ENCODE assay signal across 29 cellular contexts in the genomic region with DNA sequence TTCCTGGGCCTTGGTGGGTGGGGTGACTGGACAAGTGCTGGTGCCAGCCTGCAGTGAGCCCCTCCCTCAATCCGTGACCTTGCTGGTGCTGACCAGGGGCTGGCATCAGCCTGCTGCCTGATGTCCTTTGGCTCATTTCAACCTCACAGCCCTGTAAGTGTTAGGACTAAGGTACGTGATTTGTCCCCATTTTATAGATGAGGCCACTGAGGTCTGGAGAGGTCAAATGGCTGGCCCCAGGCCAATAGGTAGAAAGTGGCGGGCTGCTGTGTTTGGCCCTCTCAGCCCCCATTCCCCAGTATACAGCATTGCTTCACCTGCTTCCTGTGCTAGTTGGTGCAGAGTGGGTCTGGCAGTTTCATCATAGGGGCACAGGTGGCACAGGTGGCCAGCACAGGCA. TPM values are rescaled to one million over a fixed set of nuclear protein-coding genes. Genes with fewer than 3 reads are reported as not detected.
"Had no signal": no experiment of that assay in that cellular context is flagged by ENCODE, and none has a peak within 500 bp of the region (broad histone marks: within the 10 kb centered on the region; RNA-seq: fewer than 3 reads in every experiment).

No MANE protein-coding gene starts in this region.

- ATAC-seq: activated naive CD4-positive, alpha-beta T cell treated with anti-CD3 and anti-CD28 coated beads, Interleukin-2, amount 50 U/mL, for 72 hours; activated T-cell treated with anti-CD3 and anti-CD28 coated beads, Interleukin-2, amount 50 U/mL, for 72 hours; foreskin keratinocyte; gastrocnemius medialis had no signal

- H3K4me3 ChIP-seq: ascending aorta, breast epithelium, cardiac muscle cell, colonic mucosa, esophagus muscularis mucosa, gastrocnemius medialis, heart left ventricle had no signal

- DNase-seq: activated CD4-positive, alpha-beta memory T cell treated with anti-CD3 and anti-CD28 coated beads, Interleukin-2, amount 10 ng/mL, durations not matched to agents 7 days and 5 days; activated CD4-positive, alpha-beta T cell treated with anti-CD3 and anti-CD28 coated beads for 1 hour; activated CD4-positive, alpha-beta T cell treated with anti-CD3 and anti-CD28 coated beads for 4 hours; activated CD4-positive, alpha-beta T cell treated with anti-CD3 and anti-CD28 coated beads, Interleukin-2, amount 10 ng/mL, durations not matched to agents 7 days and 5 days; activated CD4-positive, alpha-beta T cell treated with anti-CD3 and anti-CD28 coated beads, Interleukin-2, amount 50 U/mL, for 4 hours; activated CD8-positive, alpha-beta memory T cell treated with anti-CD3 and anti-CD28 coated beads, Interleukin-2, amount 50 U/mL, for 48 hours; activated gamma-delta T cell; activated naive CD4-positive, alpha-beta T cell; activated naive CD4-positive, alpha-beta T cell treated with anti-CD3 and anti-CD28 coated beads, Interleukin-2, amount 10 ng/mL, durations not matched to agents 7 days and 5 days; activated naive CD8-positive, alpha-beta T cell treated with anti-CD3 and anti-CD28 coated beads, Interleukin-2, amount 10 ng/mL, durations not matched to agents 7 days and 5 days; activated T-cell treated with anti-CD3 and anti-CD28 coated beads for 4 hours; activated T-cell treated with anti-CD3 and anti-CD28 coated beads, Interleukin-2, amount 50 U/mL, for 24 hours; activated T-cell treated with anti-CD3 and anti-CD28 coated beads, Interleukin-2, amount 50 U/mL, for 72 hours; central memory CD4-positive, alpha-beta T cell; cerebellar nuclear complex; colonic mucosa; effector memory CD4-positive, alpha-beta T cell; erythroblast; foreskin keratinocyte; gastrocnemius medialis; glutamatergic neuron; T-helper 2 cell had no signal

- H3K4me1 ChIP-seq: ascending aorta, breast epithelium, colonic mucosa, esophagus muscularis mucosa, foreskin keratinocyte, gastrocnemius medialis had no signal

- H3K27ac ChIP-seq: ascending aorta, breast epithelium, cardiac muscle cell, colonic mucosa, esophagus muscularis mucosa, foreskin keratinocyte, gastrocnemius medialis, heart left ventricle had no signal

- H3K36me3 ChIP-seq: ascending aorta, breast epithelium, cardiac muscle cell, colonic mucosa, esophagus muscularis mucosa, gastrocnemius medialis, heart left ventricle had no signal

- H3K27me3 ChIP-seq: ascending aorta, breast epithelium, cardiac muscle cell, colonic mucosa, esophagus muscularis mucosa, foreskin keratinocyte, gastrocnemius medialis, heart left ventricle had no signal

- H3K9me3 ChIP-seq: ascending aorta, breast epithelium, colonic mucosa, esophagus muscularis mucosa, gastrocnemius medialis, heart left ventricle had no signal

RNA-seq across cellular contexts. Expression of a gene that starts 20.1 kb away (rescaled TPM):
- total RNA-seq: ascending aorta, cardiac muscle cell, dermis microvascular lymphatic vessel endothelial cell, foreskin keratinocyte, gastrocnemius medialis had no signal
- polyA plus RNA-seq: foreskin keratinocyte had no signal
